ENCODE assay signal across 9 cellular contexts in genomic region chr2:182666674-182667320, GRCh38. TPM values are rescaled to one million over a fixed set of nuclear protein-coding genes. Genes with fewer than 3 reads are reported as not detected.
DNase-seq lines count a peak whose midpoint lies in the region; TF ChIP-seq lines count a peak whose summit lies in the region.
"Had no signal": no experiment of that assay in that cellular context is flagged by ENCODE, and none has a peak within 500 bp of the region (broad histone marks: within the 10 kb centered on the region; RNA-seq: fewer than 3 reads in every experiment).

No MANE protein-coding gene starts in this region.

- H3K27ac Mint-ChIP-seq in HFFc6, result no peak overlapping the region
- H3K27ac Mint-ChIP-seq: T-helper 1 cell treated with Interleukin-12 subunit alpha and Interleukin-12 subunit beta and Interleukin-4 antibody, amounts not matched to agents 30 μg/mL and 1 μg/mL, for 36 hours had no signal

- H3K36me3 ChIP-seq in BJ (ENCODE audit: control insufficient read depth, insufficient read depth, low read length), result no peaks in the 10 kb centered on the region

- no peaks in the 10 kb centered on the region for H3K9me3 Mint-ChIP-seq in HFFc6
- H3K9me3 Mint-ChIP-seq: T-helper 1 cell treated with Interleukin-12 subunit alpha and Interleukin-12 subunit beta and Interleukin-4 antibody, amounts not matched to agents 30 μg/mL and 1 μg/mL, for 36 hours had no signal

- POLR2A ChIA-PET in BJ (lab: Charles Lee), result no interaction called here

- no peak overlapping the region for H3K4me3 Mint-ChIP-seq in HFFc6
- H3K4me3 Mint-ChIP-seq: T-helper 1 cell treated with Interleukin-12 subunit alpha and Interleukin-12 subunit beta and Interleukin-4 antibody, amounts not matched to agents 30 μg/mL and 1 μg/mL, for 36 hours had no signal

- H3K4me1 Mint-ChIP-seq in HFFc6 (ENCODE audit: low read depth), result peaks cover 5% of the 10 kb centered on the region

- H3K4me3 ChIP-seq in BJ (ENCODE audit: low read depth, low read length) (no peak overlapping the region), GM12875 (ENCODE audit: low read depth, low read length) (no peak overlapping the region), cardiac fibroblast (replicated peaks in 1 of 2; ENCODE audit: low read depth in 2 of 2, low read length in 2 of 2) (no peak overlapping the region)

- H3K36me3 Mint-ChIP-seq in HFFc6 (ENCODE audit: low read depth), result no peaks in the 10 kb centered on the region

- CTCF ChIA-PET in BJ (lab: Yijun Ruan, JAX), result interaction anchor here (0.5 to 1.4 kb wide), 8 partner anchors 10 to 1012 kb away, joined by 3 to 7 read pairs (median 3); no protein-coding TSS in a partner anchor

- TF ChIP-seq CTCF in BJ (IDR thresholded peaks at IDR 0.05; ENCODE audit: insufficient read depth, low read depth, low read length) (peak; percentile 64), GM12875 (IDR thresholded peaks at IDR 0.05; ENCODE audit: borderline replicate concordance, insufficient read depth, low read depth, low read length) (peak; percentile 55), HFFc6 (IDR thresholded peaks at IDR 0.05) (peak; percentile 87), cardiac fibroblast (IDR thresholded peaks at IDR 0.05; ENCODE audit: low read depth, low read length) (peak; percentile 66)

- peaks cover 6% of the 10 kb centered on the region for H3K27me3 Mint-ChIP-seq in HFFc6 (ENCODE audit: insufficient read depth)

- H3K27me3 ChIP-seq in BJ (ENCODE audit: control insufficient read depth, insufficient read depth, low read length), result no peaks in the 10 kb centered on the region; the same call in 1 of the 2 replicates

- DNase-seq in BJ (ENCODE audit: low read depth), result no peak
- DNase-seq in HFFc6, result peak; percentile 39
- peak; percentile 17 for DNase-seq in NCI-H146 treated with DMSO at 0.1 percent for 48 hours (lab: John Stamatoyannopoulos, UW; ENCODE audit: unreplicated experiment)
- DNase-seq in cardiac fibroblast (ENCODE audit: low read depth in 2 of 2), result peak; percentile 50 to 54
- peak; percentile 24 for DNase-seq in pons (ENCODE audit: low spot score)
- no peak for DNase-seq in NCI-H524 treated with DMSO at 0.1 percent for 48 hours (lab: John Stamatoyannopoulos, UW)
- no peak for DNase-seq in COR-L47 (lab: John Stamatoyannopoulos, UW)

RNA-seq across cellular contexts. Expression of gene DNAJC10, which starts 49.3 kb away (rescaled TPM):
- 22.6 and 54.5 TPM in 2 replicates for polyA plus RNA-seq in BJ (2011; rRNA removed)
- 23.3 and 26.1 TPM in 2 replicates for polyA minus RNA-seq in BJ (2011; rRNA and poly(A)+ RNA removed)
- total RNA-seq in HFFc6 (2021; fragmentation: NEBNext Ultra II Directional; extraction: Animal tissue kit (Norgen Biotek cat#: 25700)), result 100 to 1,000 TPM; 128 to 137 (median 131) TPM

Comparison
In these comparisons a context has a peak if more than half of its experiments do, and no peak if none do; other contexts are left out.
1. DNase-seq: peak in HFFc6 (single experiment), NCI-H146 treated with DMSO at 0.1 percent for 48 hours (single experiment), cardiac fibroblast (2 of 2) and pons (single experiment); none in BJ (single experiment), NCI-H524 treated with DMSO at 0.1 percent for 48 hours (single experiment) and COR-L47 (single experiment).
2. Peak in every context shown above with its lines, with median percentiles within 50 percentile points of each other: CTCF ChIP-seq.